In the genomic region with DNA sequence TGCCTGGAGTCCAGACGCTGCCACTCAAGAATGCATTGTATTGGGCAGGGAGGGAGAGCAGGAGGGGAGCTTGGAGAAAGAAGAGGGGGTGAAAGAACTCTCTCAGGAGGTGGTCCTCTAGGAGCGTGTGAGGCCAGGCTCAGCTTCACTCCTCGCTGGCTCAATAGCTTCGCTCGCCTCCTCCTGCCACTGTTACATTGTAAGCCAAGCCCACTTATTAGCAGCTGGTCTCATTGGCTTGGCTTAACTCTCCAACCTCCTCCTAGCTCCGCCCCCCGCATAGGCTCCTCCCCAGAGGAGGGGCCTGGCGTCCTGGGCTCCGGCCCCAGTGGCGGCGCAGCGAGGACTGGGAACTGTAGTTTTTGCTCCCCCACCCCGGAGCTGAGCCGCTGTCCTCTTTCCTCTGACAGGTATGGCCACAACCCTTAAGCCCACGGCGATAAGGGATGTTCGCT, we compare ENCODE assay signal across 8 cellular contexts. TPM values are rescaled to one million over a fixed set of nuclear protein-coding genes. Genes with fewer than 3 reads are reported as not detected.
DNase-seq lines count a peak whose midpoint lies in the region; ATAC-seq, FAIRE-seq and TF ChIP-seq lines count a peak whose summit lies in the region.

A gene (minus strand): TSS at position 165 of the 455 bp plus-strand sequence. CDS start 317 bp downstream, outside the sequence.

- DNase-seq in GM12892 (ENCODE audit: insufficient read length) (peak; percentile 95), NCI-H1436 (lab: John Stamatoyannopoulos, UW) (peak; percentile 90), astrocyte of the cerebellum (ENCODE audit: low read depth) (peak; percentile 69), hepatocyte (ENCODE audit: low spot score) (peak; percentile 96), retina (peak; percentile 94), T1000 (lab: John Stamatoyannopoulos, UW) (no peak)

- H2AFZ ChIP-seq in hepatocyte = no peak within 1 kb of the TSS

- 2% methylated on average over 17 of the region's 17 CpGs for WGBS in hepatocyte (ENCODE audit: low lambda C conversion rate, missing lambda C conversion rate)

- no peaks in the 10 kb centered on the region for H3K36me3 ChIP-seq in hepatocyte (replicated peaks; ENCODE audit: insufficient read depth, low read depth)

- no peak within 1 kb of the TSS for H3K27ac Mint-ChIP-seq in T-helper 1 cell treated with Interleukin-12 subunit alpha and Interleukin-12 subunit beta and Interleukin-4 antibody, amounts not matched to agents 30 μg/mL and 1 μg/mL, for 36 hours

- peak; percentile 99 for TF ChIP-seq POLR2A in GM12892 (IDR thresholded peaks at IDR 0.05; ENCODE audit: low read depth, low read length)

- peaks cover 34% of the 10 kb centered on the region for H3K27me3 Mint-ChIP-seq in T-helper 1 cell treated with Interleukin-12 subunit alpha and Interleukin-12 subunit beta and Interleukin-4 antibody, amounts not matched to agents 30 μg/mL and 1 μg/mL, for 36 hours (ENCODE audit: low read depth)

- H3K4me3 ChIP-seq in astrocyte of the cerebellum (ENCODE audit: low read depth, low read length) (peak within 1 kb of the TSS; percentile 27), hepatocyte (no peak within 1 kb of the TSS)

- H3K9me3 Mint-ChIP-seq in T-helper 1 cell treated with Interleukin-12 subunit alpha and Interleukin-12 subunit beta and Interleukin-4 antibody, amounts not matched to agents 30 μg/mL and 1 μg/mL, for 36 hours = no peaks in the 10 kb centered on the region

- peak; percentile 85 for ATAC-seq in HG02763 (IDR thresholded peaks at IDR 0.05; ENCODE audit: unreplicated experiment)

- peaks cover 29% of the 10 kb centered on the region for H3K4me1 Mint-ChIP-seq in T-helper 1 cell treated with Interleukin-12 subunit alpha and Interleukin-12 subunit beta and Interleukin-4 antibody, amounts not matched to agents 30 μg/mL and 1 μg/mL, for 36 hours (ENCODE audit: low read depth)

- FAIRE-seq in GM12892 (lab: Jason Lieb, UNC) = peak; percentile 98

- H3K36me3 Mint-ChIP-seq in T-helper 1 cell treated with Interleukin-12 subunit alpha and Interleukin-12 subunit beta and Interleukin-4 antibody, amounts not matched to agents 30 μg/mL and 1 μg/mL, for 36 hours (ENCODE audit: low read depth) = no peaks in the 10 kb centered on the region

- no peak within 1 kb of the TSS for H3K27ac ChIP-seq in hepatocyte

- H3K9me3 ChIP-seq in hepatocyte (ENCODE audit: low read depth) = no peaks in the 10 kb centered on the region

- peak within 1 kb of the TSS; percentile 30 for H3K4me3 Mint-ChIP-seq in T-helper 1 cell treated with Interleukin-12 subunit alpha and Interleukin-12 subunit beta and Interleukin-4 antibody, amounts not matched to agents 30 μg/mL and 1 μg/mL, for 36 hours

- H3K4me2 ChIP-seq in hepatocyte = peak within 1 kb of the TSS; percentile 72

- peaks cover 5% of the 10 kb centered on the region for H3K4me1 ChIP-seq in hepatocyte (ENCODE audit: insufficient read depth)

- no peaks in the 10 kb centered on the region for H3K9me2 ChIP-seq in hepatocyte (replicated peaks; ENCODE audit: insufficient read depth)

- in situ Hi-C loops in astrocyte of the cerebellum (cut with HindIII; ENCODE audit: low sequenced_read_pairs) = loop anchor here (5.0 kb wide), 2 partner anchors 147 to 183 kb away; no protein-coding TSS in a partner anchor

- no peaks in the 10 kb centered on the region for H3K79me2 ChIP-seq in hepatocyte

- no peaks in the 10 kb centered on the region for H4K20me1 ChIP-seq in hepatocyte (ENCODE audit: insufficient read depth, poor library complexity, severe bottlenecking)

- no peak for TF ChIP-seq CTCF in astrocyte of the cerebellum (IDR thresholded peaks at IDR 0.05; ENCODE audit: low read depth, low read length, missing control alignments)
- TF ChIP-seq CTCF in hepatocyte (IDR thresholded peaks at IDR 0.05; ENCODE audit: poor library complexity) = no peak

- H3K27me3 ChIP-seq in hepatocyte = peaks cover 19% of the 10 kb centered on the region

RNA-seq across cellular contexts. Expression of the gene that starts here (rescaled TPM):
- polyA plus RNA-seq in GM12892 (2012; ENCODE audit: missing spikeins) = 13.0 TPM
- total RNA-seq in hepatocyte = 0.36 and 0.67 TPM in 2 replicates
- polyA plus RNA-seq in hepatocyte = 0.56 and 1.3 TPM in 2 replicates
